Comparison of ENCODE assay signal across 26 cellular contexts in genomic region chr5:93960044-93960443, GRCh38.
"Had no signal": no experiment of that assay in that cellular context is flagged by ENCODE, and none has a peak within 500 bp of the region (broad histone marks: within the 10 kb centered on the region; RNA-seq: fewer than 3 reads in every experiment).

No MANE protein-coding gene starts in this region.

- ATAC-seq: effector memory CD8-positive, alpha-beta T cell; esophagus mucosa; gastrocnemius medialis; heart right ventricle; left cardiac atrium; left lung; left ventricle myocardium superior; lower lobe of right lung; mucosa of descending colon; naive thymus-derived CD8-positive, alpha-beta T cell had no signal

- DNase-seq: cortex of kidney; effector CD8-positive, alpha-beta T cell; effector memory CD8-positive, alpha-beta T cell; endodermal cell; erythroblast; esophagus squamous epithelium; foreskin fibroblast; foreskin melanocyte; gastrocnemius medialis; glutamatergic neuron; head of caudate nucleus; heart right ventricle; hippocampal formation; left cardiac atrium; left lung; left ventricle myocardium superior; lower lobe of right lung; mesenchymal stem cell; mucosa of descending colon; naive B cell; naive thymus-derived CD8-positive, alpha-beta T cell had no signal

- H3K27me3 ChIP-seq: esophagus squamous epithelium, gastrocnemius medialis, heart right ventricle, left lung had no signal

- H3K9me3 ChIP-seq: esophagus squamous epithelium, gastrocnemius medialis, heart right ventricle, left lung, lower lobe of right lung, mucosa of descending colon had no signal

- FAIRE-seq: endometrium, islet of Langerhans, keratinocyte had no signal

- H3K27ac ChIP-seq: epithelial cell of prostate, esophagus squamous epithelium, gastrocnemius medialis, heart right ventricle, left lung, lower lobe of right lung had no signal

- H3K36me3 ChIP-seq: esophagus squamous epithelium, left lung, lower lobe of right lung had no signal

- H3K4me1 ChIP-seq: esophagus squamous epithelium, gastrocnemius medialis, heart right ventricle, lower lobe of right lung had no signal

- H3K4me3 ChIP-seq: esophagus squamous epithelium, gastrocnemius medialis, heart right ventricle, left lung, lower lobe of right lung, mucosa of descending colon had no signal
